In genomic region chr9:106878081-106878837, GRCh38 we compare ENCODE assay signal across 11 cellular contexts. TPM values are rescaled to one million over a fixed set of nuclear protein-coding genes. Genes with fewer than 3 reads are reported as not detected.
DNase-seq lines count a peak whose midpoint lies in the region; ATAC-seq and TF ChIP-seq lines count a peak whose summit lies in the region.
"Had no signal": no experiment of that assay in that cellular context is flagged by ENCODE, and none has a peak within 500 bp of the region (broad histone marks: within the 10 kb centered on the region; RNA-seq: fewer than 3 reads in every experiment).

No MANE protein-coding gene starts in this region.

- H3K4me1 Mint-ChIP-seq in activated CD4-positive, alpha-beta memory T cell treated with anti-CD3 and anti-CD28 coated beads for 36 hours (ENCODE audit: low read depth), result no peaks in the 10 kb centered on the region
- H3K4me1 Mint-ChIP-seq: memory B cell, T-helper 17 cell had no signal

- in situ Hi-C loops in brain microvascular endothelial cell (cut with HindIII; ENCODE audit: low pct_ligation_motif_present, low sequenced_read_pairs), result no loop called here

- CTCF ChIA-PET in HEK293 (lab: Yijun Ruan, JAX), result interaction anchor here (0.6 to 2.0 kb wide), 2 partner anchors 13 to 38 kb away, joined by 5 to 7 read pairs; no protein-coding TSS in a partner anchor
- CTCF ChIA-PET in activated CD4-positive, alpha-beta memory T cell treated with anti-CD3 and anti-CD28 coated beads for 36 hours (lab: Charles Lee), result no interaction called here

- no peak for ATAC-seq in HG02884 (IDR thresholded peaks at IDR 0.05; ENCODE audit: unreplicated experiment)
- ATAC-seq: CD8-positive, alpha-beta T cell; T-helper 17 cell had no signal

- H3K36me3 ChIP-seq in HEK293 (ENCODE audit: control insufficient read depth in 2 of 2, insufficient read depth in 1 of 2, low read length in 2 of 2) (no peaks in the 10 kb centered on the region), brain microvascular endothelial cell (replicated peaks) (no peaks in the 10 kb centered on the region), iPS-20b (ENCODE audit: insufficient read depth, low read depth, low read length) (peaks cover 23% of the 10 kb centered on the region; the same call in 1 of the 2 replicates), skeletal muscle tissue (ENCODE audit: control insufficient read depth in 3 of 3, insufficient read depth in 3 of 3, low read length in 3 of 3) (no peaks in the 10 kb centered on the region)

- H3K9ac ChIP-seq in iPS-20b (ENCODE audit: low read depth, low read length) (peak overlapping the region; percentile 21), skeletal muscle tissue (ENCODE audit: low read depth in 1 of 3, low read length in 3 of 3) (no peak overlapping the region)

- H3K9me3 Mint-ChIP-seq in activated CD4-positive, alpha-beta memory T cell treated with anti-CD3 and anti-CD28 coated beads for 36 hours, result peaks cover 6% of the 10 kb centered on the region
- H3K9me3 Mint-ChIP-seq: CD8-positive, alpha-beta T cell; memory B cell had no signal

- no peaks in the 10 kb centered on the region for H3K27me3 Mint-ChIP-seq in activated CD4-positive, alpha-beta memory T cell treated with anti-CD3 and anti-CD28 coated beads for 36 hours
- H3K27me3 Mint-ChIP-seq: T-helper 17 cell had no signal

- H3K9me3 ChIP-seq in HEK293 (ENCODE audit: control insufficient read depth, insufficient read depth, low read depth, low read length) (no peaks in the 10 kb centered on the region), iPS-20b (ENCODE audit: insufficient read depth, low read depth, low read length) (no peaks in the 10 kb centered on the region), skeletal muscle tissue (ENCODE audit: control insufficient read depth in 3 of 3, low read length in 3 of 3) (no peaks in the 10 kb centered on the region)

- H3K27me3 ChIP-seq in brain microvascular endothelial cell (replicated peaks) (no peaks in the 10 kb centered on the region), iPS-20b (ENCODE audit: insufficient read depth, low read length) (no peaks in the 10 kb centered on the region), skeletal muscle tissue (ENCODE audit: control insufficient read depth in 3 of 3, insufficient read depth in 3 of 3, low read length in 3 of 3) (no peaks in the 10 kb centered on the region)

- no peak overlapping the region for H3K4me3 Mint-ChIP-seq in activated CD4-positive, alpha-beta memory T cell treated with anti-CD3 and anti-CD28 coated beads for 36 hours
- H3K4me3 Mint-ChIP-seq: CD8-positive, alpha-beta T cell; memory B cell; T-helper 17 cell had no signal

- POLR2A ChIA-PET in HEK293 (lab: Yijun Ruan, JAX), result interaction anchor here (0.6 to 0.7 kb wide), 3 partner anchors 14 to 62 kb away, joined by 3 to 5 read pairs (median 4); no protein-coding TSS in a partner anchor
- POLR2A ChIA-PET in activated CD4-positive, alpha-beta memory T cell treated with anti-CD3 and anti-CD28 coated beads for 36 hours (lab: Charles Lee), result interaction anchor here (0.7 kb wide), 1 partner anchor 884 kb away, joined by 3 read pairs; no protein-coding TSS in a partner anchor

- DNase-seq in brain microvascular endothelial cell, result no peak
- DNase-seq in activated CD4-positive, alpha-beta memory T cell treated with anti-CD3 and anti-CD28 coated beads for 36 hours, result no peak
- DNase-seq in activated naive CD4-positive, alpha-beta T cell treated with Interleukin-2 at 50 U/mL for 16 hours, result no peak
- no peak for DNase-seq in CD1c-positive myeloid dendritic cell (ENCODE audit: extremely low spot score)
- DNase-seq: CD8-positive, alpha-beta T cell; T-helper 17 cell had no signal

- H3K27ac Mint-ChIP-seq in activated CD4-positive, alpha-beta memory T cell treated with anti-CD3 and anti-CD28 coated beads for 36 hours, result no peak overlapping the region
- H3K27ac Mint-ChIP-seq: CD8-positive, alpha-beta T cell; memory B cell; T-helper 17 cell had no signal

- H3K4me1 ChIP-seq in HEK293 (ENCODE audit: control insufficient read depth, insufficient read depth, low read length) (peaks cover 17% of the 10 kb centered on the region), iPS-20b (ENCODE audit: insufficient read depth, low read length) (peaks cover 74% of the 10 kb centered on the region), skeletal muscle tissue (ENCODE audit: control insufficient read depth in 3 of 3, insufficient read depth in 3 of 3, low read length in 3 of 3) (peaks cover 60 to 63% (median 61%) of the 10 kb centered on the region in 3 donors)

- no peak for TF ChIP-seq CTCF in HEK293 (tag by site-specific recombination; IDR thresholded peaks at IDR 0.05)
- no peak for TF ChIP-seq CTCF in brain microvascular endothelial cell (IDR thresholded peaks at IDR 0.05; ENCODE audit: low read depth, low read length, missing control alignments)

- H3K4me3 ChIP-seq in HEK293 (ENCODE audit: low read depth, low read length) (no peak overlapping the region), brain microvascular endothelial cell (ENCODE audit: low read depth, low read length) (no peak overlapping the region), iPS-20b (ENCODE audit: low read length) (peak overlapping the region; percentile 57), skeletal muscle tissue (ENCODE audit: low read length in 3 of 3) (no peak overlapping the region)

- no peaks in the 10 kb centered on the region for H3K36me3 Mint-ChIP-seq in activated CD4-positive, alpha-beta memory T cell treated with anti-CD3 and anti-CD28 coated beads for 36 hours
- H3K36me3 Mint-ChIP-seq: CD8-positive, alpha-beta T cell; memory B cell had no signal

- intact Hi-C loops in activated CD4-positive, alpha-beta memory T cell treated with anti-CD3 and anti-CD28 coated beads for 36 hours (cut with micrococcal nuclease), result no loop called here

- H3K27ac ChIP-seq in HEK293 (ENCODE audit: extremely low read depth, low read depth, low read length), result peak overlapping the region; percentile 8; the same call in 1 of the 2 replicates
- peak overlapping the region; percentile 25 for H3K27ac ChIP-seq in brain microvascular endothelial cell
- no peak overlapping the region for H3K27ac ChIP-seq in iPS-20b (ENCODE audit: low read length)
- H3K27ac ChIP-seq in skeletal muscle tissue (ENCODE audit: low read depth, low read length), result peak overlapping the region; percentile 34

TF ChIP-seq in HEK293, 187 proteins besides CTCF, POLR2A, EP300 and RAD21:
- TF ChIP-seq FEZF1 (tag by site-specific recombination; IDR thresholded peaks at IDR 0.05) (peak; percentile 43; the same call in 1 of the 2 replicates), ZBTB26 (tag by site-specific recombination; optimal IDR thresholded peaks at IDR 0.05) (no peak), ZBTB6 (tag by site-specific recombination; IDR thresholded peaks at IDR 0.05) (0 out of 2 replicates have a peak, but pooled peaks have one; percentile 33), ZNF521 (tag by site-specific recombination; IDR thresholded peaks at IDR 0.05) (no peak)
TF ChIP-seq in HEK293: peak in this region for 2.

RNA-seq across cellular contexts. Expression of gene ZNF462, which starts 15.3 kb away (rescaled TPM):
- 28.7 TPM for total RNA-seq in skeletal muscle tissue
- total RNA-seq in activated CD4-positive, alpha-beta memory T cell treated with anti-CD3 and anti-CD28 coated beads for 36 hours, result under 1 TPM; 0.61 to 0.64 TPM
- total RNA-seq: CD8-positive, alpha-beta T cell had no signal

Comparison
In these comparisons a context has a peak if more than half of its experiments do, and no peak if none do; other contexts are left out.
1. RNA of gene ZNF462, which starts 15.3 kb away (total RNA-seq): 28.7 TPM in skeletal muscle tissue (single experiment); 0.61 to 0.64 TPM in activated CD4-positive, alpha-beta memory T cell treated with anti-CD3 and anti-CD28 coated beads for 36 hours; every median in the first group is over 10 times any median in the second.